Comparison of ENCODE assay signal across 1 cellular context in genomic region chr17:17443173-17443572, GRCh38.
TF ChIP-seq lines count a peak whose summit lies in the region.

No MANE protein-coding gene starts in this region.

TF ChIP-seq in IMR-90, 13 proteins besides CTCF, POLR2A, EP300 and RAD21 (continued from another document):
- TF ChIP-seq ELK1 (IDR thresholded peaks at IDR 0.05; ENCODE audit: borderline replicate concordance, low read depth, low read length) (no peak), MXI1 (IDR thresholded peaks at IDR 0.05; ENCODE audit: borderline replicate concordance, low read depth, low read length) (no peak), CHD1 (IDR thresholded peaks at IDR 0.05; ENCODE audit: low read depth, low read length) (no peak), NFE2L2 (IDR thresholded peaks at IDR 0.05; ENCODE audit: low read depth, low read length) (no peak), RFX5 (IDR thresholded peaks at IDR 0.05; ENCODE audit: low read depth, low read length) (no peak), RCOR1 (IDR thresholded peaks at IDR 0.05; ENCODE audit: insufficient replicate concordance, low read length) (no peak), BHLHE40 (IDR thresholded peaks at IDR 0.05; ENCODE audit: low read depth, low read length) (no peak)
